Comparison of ENCODE assay signal across 8 cellular contexts in the genomic region with DNA sequence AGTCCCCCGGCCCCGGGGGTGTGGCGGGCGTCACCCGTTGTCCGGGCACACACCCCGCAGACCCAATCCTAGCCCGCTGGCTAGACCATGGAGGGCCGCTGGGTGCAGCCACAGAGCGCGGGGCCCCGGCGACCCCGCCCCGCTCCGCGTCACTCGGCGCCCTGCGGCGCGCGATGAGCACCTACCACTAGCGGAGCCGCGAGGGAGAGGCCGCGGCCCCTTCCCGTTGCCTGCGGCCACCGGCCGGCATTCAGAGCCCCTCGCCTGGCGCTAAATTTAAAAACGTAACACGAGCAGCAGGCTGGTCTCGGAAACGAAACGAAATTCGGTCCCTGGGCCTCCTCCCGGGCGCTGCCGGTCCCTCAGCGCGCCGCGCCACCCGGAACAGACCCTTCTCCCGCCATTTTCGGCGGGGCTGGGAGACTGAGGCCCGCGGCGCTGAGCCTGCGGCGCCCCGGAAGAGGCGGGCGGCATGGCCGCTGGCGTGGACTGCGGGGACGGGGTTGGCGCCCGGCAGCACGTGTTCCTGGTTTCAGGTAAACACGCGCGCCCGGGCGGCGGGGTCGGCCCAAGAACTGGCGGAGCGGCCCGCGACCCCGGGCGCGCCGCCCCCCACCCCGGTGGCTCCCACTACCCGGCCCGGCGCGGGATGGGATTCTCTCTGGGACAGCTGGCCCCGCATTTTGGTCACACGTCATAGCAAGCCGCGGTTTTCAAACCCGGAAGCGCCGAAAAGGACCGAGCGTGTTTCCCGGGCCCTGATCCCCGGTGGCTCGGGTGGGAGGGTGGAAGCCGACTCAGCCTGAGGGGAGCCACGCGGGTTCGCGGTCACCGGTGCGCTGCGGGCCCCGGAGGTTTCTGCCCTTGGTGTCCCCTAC. TPM values are rescaled to one million over a fixed set of nuclear protein-coding genes. Genes with fewer than 3 reads are reported as not detected.
A peak's percentile ranks its signal among the peaks of the same experiment; 100 is the strongest.
DNase-seq lines count a peak whose midpoint lies in the region; ATAC-seq and TF ChIP-seq lines count a peak whose summit lies in the region.

A gene with protein sequence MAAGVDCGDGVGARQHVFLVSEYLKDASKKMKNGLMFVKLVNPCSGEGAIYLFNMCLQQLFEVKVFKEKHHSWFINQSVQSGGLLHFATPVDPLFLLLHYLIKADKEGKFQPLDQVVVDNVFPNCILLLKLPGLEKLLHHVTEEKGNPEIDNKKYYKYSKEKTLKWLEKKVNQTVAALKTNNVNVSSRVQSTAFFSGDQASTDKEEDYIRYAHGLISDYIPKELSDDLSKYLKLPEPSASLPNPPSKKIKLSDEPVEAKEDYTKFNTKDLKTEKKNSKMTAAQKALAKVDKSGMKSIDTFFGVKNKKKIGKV (plus strand): TSS at position 187 of the 878 bp plus-strand sequence. CDS start 286 bp downstream, at position 473.

- H3K4me1 Mint-ChIP-seq in immature natural killer cell, result peaks cover 31 to 32% of the 10 kb centered on the region in 2 donors

- DNase-seq in NCI-H2029 (lab: John Stamatoyannopoulos, UW) (peak; percentile 48), NCI-H2029 treated with DMSO at 0.1 percent for 48 hours (lab: John Stamatoyannopoulos, UW) (no peak), NCI-H1930 (lab: John Stamatoyannopoulos, UW) (peak; percentile 77 to 82), T47D (ENCODE audit: low read depth in 1 of 2, low spot score in 1 of 2) (peak; percentile 48 to 64), immature natural killer cell (peak; percentile 79 to 80 (median 80)), spleen (peak; percentile 94)

- peak within 1 kb of the TSS; percentile 77 to 96 (median 88) for H3K4me3 Mint-ChIP-seq in immature natural killer cell

- H3K36me3 ChIP-seq in spleen, result no peaks in the 10 kb centered on the region

- peak within 1 kb of the TSS; percentile 66 to 90 (median 84) for H3K4me3 ChIP-seq in spleen

- intact Hi-C loops in spleen (cut with DNase I; ENCODE audit: low total_unique reads), result loop anchor here (5.0 kb wide), 2 partner anchors 378 to 933 kb away; no protein-coding TSS in a partner anchor

- ATAC-seq in HG02884 (IDR thresholded peaks at IDR 0.05; ENCODE audit: unreplicated experiment), result peak; percentile 69

- WGBS in spleen, 5 donors, result 0 to 1% (median 0%) methylated on average over 53 to 107 of the region's 107 CpGs

- H3K27me3 Mint-ChIP-seq in immature natural killer cell (ENCODE audit: low read depth in 3 of 3), result peaks cover 2 to 12% (median 6%) of the 10 kb centered on the region in 3 donors

- no peak for TF ChIP-seq CTCF in VCaP (conservative IDR thresholded peaks at IDR 0.05)
- peak in 3 of 11 experiments; percentile 25 to 39 (median 28) for TF ChIP-seq CTCF in spleen (IDR thresholded peaks at IDR 0.05 in 8 of 11, conservative IDR thresholded peaks at IDR 0.05 in 3 of 11)

- peak; percentile 56 to 79 (median 57) for TF ChIP-seq POLR2A in spleen (IDR thresholded peaks at IDR 0.05)

- no peaks in the 10 kb centered on the region for H3K9me3 ChIP-seq in spleen

- no peaks in the 10 kb centered on the region for H3K9me3 Mint-ChIP-seq in immature natural killer cell

- no peaks in the 10 kb centered on the region for H3K27me3 ChIP-seq in spleen (replicated peaks in 1 of 7)

- peak within 1 kb of the TSS; percentile 88 to 96 (median 90) for H3K27ac Mint-ChIP-seq in immature natural killer cell

- in situ Hi-C loops in T47D (cut with HindIII; ENCODE audit: low pct_unique_long_range_greater_than_20kb, low sequenced_read_pairs), result no loop called here

- H3K4me1 ChIP-seq in spleen, result peaks cover 25 to 67% (median 50%) of the 10 kb centered on the region in 6 donors

- H3K27ac ChIP-seq in VCaP (peak within 1 kb of the TSS; percentile 90), spleen (peak within 1 kb of the TSS; percentile 87 to 98 (median 96))

- no peaks in the 10 kb centered on the region for H3K36me3 Mint-ChIP-seq in immature natural killer cell

RNA-seq across cellular contexts. Expression of the gene that starts here (rescaled TPM):
- polyA plus RNA-seq in immature natural killer cell (10 to 100 TPM; 52.9 to 70.5 (median 66.5) TPM), spleen (100 to 1,000 TPM in 2 of 3 donors, 10 to 100 TPM in 1; 81.1 to 129 (median 103) TPM)
- 10 to 100 TPM; 57.2 to 84.8 (median 70.3) TPM for total RNA-seq in spleen
